20 cellular contexts compared by ENCODE assay signal in the genomic region with DNA sequence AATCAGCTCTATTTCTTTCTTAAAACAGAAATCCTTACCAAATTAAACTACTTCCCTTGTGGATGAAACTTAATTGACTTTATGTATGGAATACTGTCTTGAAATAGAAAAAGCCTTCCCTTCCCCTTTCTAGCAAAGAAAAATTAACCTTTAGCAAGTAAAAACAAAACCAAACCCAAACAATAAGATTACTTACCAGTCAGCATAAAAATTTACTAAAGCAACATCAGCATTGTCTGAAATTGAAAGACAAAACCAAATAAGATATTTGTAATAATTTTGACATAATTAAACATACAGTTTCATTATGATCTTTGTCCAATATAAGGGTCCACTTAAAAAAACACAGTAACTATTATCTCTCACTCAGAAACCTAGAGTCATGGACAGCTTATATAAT. TPM values are rescaled to one million over a fixed set of nuclear protein-coding genes. Genes with fewer than 3 reads are reported as not detected.
DNase-seq lines count a peak whose midpoint lies in the region; ATAC-seq and TF ChIP-seq lines count a peak whose summit lies in the region.
"Had no signal": no experiment of that assay in that cellular context is flagged by ENCODE, and none has a peak within 500 bp of the region (broad histone marks: within the 10 kb centered on the region; RNA-seq: fewer than 3 reads in every experiment).

No MANE protein-coding gene starts in this region.

- peaks cover 55% of the 10 kb centered on the region for H3K36me3 Mint-ChIP-seq in activated T-cell treated with anti-CD3 and anti-CD28 coated beads, Interleukin-2, amount 50 U/mL, for 24 hours (ENCODE audit: low read depth)
- peaks cover 4% of the 10 kb centered on the region for H3K36me3 Mint-ChIP-seq in T-helper 17 cell (ENCODE audit: low read depth)
- peaks cover 2% of the 10 kb centered on the region for H3K36me3 Mint-ChIP-seq in neural progenitor cell

- H3K27me3 ChIP-seq in Karpas-422 (ENCODE audit: low read length) (no peaks in the 10 kb centered on the region), neural progenitor cell (no peaks in the 10 kb centered on the region)

- TF ChIP-seq CTCF in neural progenitor cell (IDR thresholded peaks at IDR 0.05) = no peak

- peaks cover 11% of the 10 kb centered on the region for H3K4me1 Mint-ChIP-seq in activated T-cell treated with anti-CD3 and anti-CD28 coated beads, Interleukin-2, amount 50 U/mL, for 24 hours (ENCODE audit: low read depth)
- H3K4me1 Mint-ChIP-seq in T-helper 17 cell (peaks cover 15% of the 10 kb centered on the region), neural progenitor cell (no peaks in the 10 kb centered on the region)

- no peaks in the 10 kb centered on the region for H3F3A ChIP-seq in neural progenitor cell (ENCODE audit: low read depth)

- H3K9me3 Mint-ChIP-seq in activated T-cell treated with anti-CD3 and anti-CD28 coated beads, Interleukin-2, amount 50 U/mL, for 24 hours = no peaks in the 10 kb centered on the region
- H3K9me3 Mint-ChIP-seq in neural progenitor cell = no peaks in the 10 kb centered on the region

- H3K79me2 ChIP-seq in Karpas-422 (ENCODE audit: low read length) (peaks cover 63% of the 10 kb centered on the region), neural progenitor cell (ENCODE audit: low read depth) (no peaks in the 10 kb centered on the region)

- no peak overlapping the region for H3K4me3 Mint-ChIP-seq in activated T-cell treated with anti-CD3 and anti-CD28 coated beads, Interleukin-2, amount 50 U/mL, for 24 hours
- H3K4me3 Mint-ChIP-seq in T-helper 17 cell (no peak overlapping the region), neural progenitor cell (no peak overlapping the region)

- H3K9me2 ChIP-seq in Karpas-422 (replicated peaks; ENCODE audit: insufficient read depth, low read length) = no peaks in the 10 kb centered on the region

- H3K9me3 ChIP-seq in Karpas-422 (ENCODE audit: low read length) (no peaks in the 10 kb centered on the region), T-helper 17 cell (ENCODE audit: control insufficient read depth, low read length, poor library complexity, severe bottlenecking) (no peaks in the 10 kb centered on the region), neural progenitor cell (ENCODE audit: low read depth) (no peaks in the 10 kb centered on the region)

- no peak overlapping the region for H2AFZ ChIP-seq in Karpas-422 (ENCODE audit: low read length)
- no peak overlapping the region for H2AFZ ChIP-seq in neural progenitor cell (replicated peaks)

- H3K27ac Mint-ChIP-seq in activated T-cell treated with anti-CD3 and anti-CD28 coated beads, Interleukin-2, amount 50 U/mL, for 24 hours = peak overlapping the region; percentile 63
- H3K27ac Mint-ChIP-seq in T-helper 17 cell = peak overlapping the region; percentile 43
- no peak overlapping the region for H3K27ac Mint-ChIP-seq in neural progenitor cell

- no peak overlapping the region for H3K9ac ChIP-seq in Karpas-422 (ENCODE audit: low read length)
- peak overlapping the region; percentile 18 for H3K9ac ChIP-seq in neural progenitor cell

- ATAC-seq in T-helper 17 cell = no peak
- no peak for ATAC-seq in HG03469 (IDR thresholded peaks at IDR 0.05; ENCODE audit: unreplicated experiment)

- H3K4me2 ChIP-seq in Karpas-422 (ENCODE audit: low read depth, low read length, poor library complexity, severe bottlenecking) (peak overlapping the region; percentile 35), neural progenitor cell (no peak overlapping the region)

- no peak overlapping the region; the same call in 1 of the 2 replicates for H3K4me3 ChIP-seq in Karpas-422 (ENCODE audit: low read length)
- H3K4me3 ChIP-seq in neural progenitor cell = no peak overlapping the region
- H3K4me3 ChIP-seq: SK-N-MC had no signal

- no peaks in the 10 kb centered on the region for H3K27me3 Mint-ChIP-seq in activated T-cell treated with anti-CD3 and anti-CD28 coated beads, Interleukin-2, amount 50 U/mL, for 24 hours
- H3K27me3 Mint-ChIP-seq in T-helper 17 cell = no peaks in the 10 kb centered on the region
- no peaks in the 10 kb centered on the region for H3K27me3 Mint-ChIP-seq in neural progenitor cell (ENCODE audit: insufficient read depth, low read depth)

- H3K4me1 ChIP-seq in Karpas-422 (ENCODE audit: low read length) (peaks cover 61% of the 10 kb centered on the region), neural progenitor cell (no peaks in the 10 kb centered on the region)

- no peaks in the 10 kb centered on the region for H4K20me1 ChIP-seq in Karpas-422 (ENCODE audit: insufficient read depth, low read depth, low read length)
- no peaks in the 10 kb centered on the region for H4K20me1 ChIP-seq in neural progenitor cell (ENCODE audit: low read depth)

- DNase-seq in activated T-cell treated with anti-CD3 and anti-CD28 coated beads, Interleukin-2, amount 50 U/mL, for 24 hours = no peak
- DNase-seq in activated T-cell treated with anti-CD3 and anti-CD28 coated beads, Interleukin-2, amount 50 U/mL, for 48 hours = no peak
- DNase-seq in Karpas-422 (no peak), T-helper 17 cell (no peak), neural progenitor cell (ENCODE audit: low spot score) (no peak), dedifferentiated amniotic fluid mesenchymal stem cell (ENCODE audit: extremely low spot score) (no peak)
- DNase-seq in activated CD8-positive, alpha-beta memory T cell treated with anti-CD3 and anti-CD28 coated beads, Interleukin-2, amount 50 U/mL, for 4 hours = no peak
- DNase-seq: C1 segment of cervical spinal cord; GDM1; NCI-H1105; NCI-H146; NCI-H2029; NCI-H226; NCI-H510A treated with DMSO at 0.1 percent for 48 hours; NCI-H748 treated with DMSO at 0.1 percent for 48 hours; NK-92 treated with Interleukin-12 subunit alpha and Interleukin-12 subunit beta, amount 100 ng/mL, for 24 hours; SHP77 had no signal

- peaks cover 19% of the 10 kb centered on the region for H3K36me3 ChIP-seq in Karpas-422 (ENCODE audit: insufficient read depth, low read length)
- H3K36me3 ChIP-seq in neural progenitor cell = no peaks in the 10 kb centered on the region

- H3K27ac ChIP-seq in Karpas-422 (ENCODE audit: low read length) (peak overlapping the region; percentile 90), neural progenitor cell (no peak overlapping the region)
- H3K27ac ChIP-seq: 22Rv1, SK-N-MC had no signal

RNA-seq across cellular contexts. Expression of gene ERP44, which starts 41.2 kb away (rescaled TPM):
- total RNA-seq in Karpas-422 (2014; rRNA removed; shearing (Covaris generic); ENCODE audit: low replicate concordance) = 10.3 and 20.9 TPM in 2 replicates
- total RNA-seq in T-helper 17 cell = 10 to 100 TPM; 11.6 to 12.4 TPM
- total RNA-seq in neural progenitor cell (ENCODE audit: low replicate concordance) = 12.0 and 18.0 TPM in 2 replicates

RNA-seq across cellular contexts. Expression of gene INVS, which starts 41.4 kb away (rescaled TPM):
- total RNA-seq in Karpas-422 (2014; rRNA removed; shearing (Covaris generic); ENCODE audit: low replicate concordance) = 25.0 and 33.8 TPM in 2 replicates
- total RNA-seq in T-helper 17 cell (10 to 100 TPM; 14.6 to 16.2 TPM), neural progenitor cell (ENCODE audit: low replicate concordance) (24.3 and 29.2 TPM in 2 replicates)
